Comparison of ENCODE assay signal across 19 cellular contexts in the genomic region with DNA sequence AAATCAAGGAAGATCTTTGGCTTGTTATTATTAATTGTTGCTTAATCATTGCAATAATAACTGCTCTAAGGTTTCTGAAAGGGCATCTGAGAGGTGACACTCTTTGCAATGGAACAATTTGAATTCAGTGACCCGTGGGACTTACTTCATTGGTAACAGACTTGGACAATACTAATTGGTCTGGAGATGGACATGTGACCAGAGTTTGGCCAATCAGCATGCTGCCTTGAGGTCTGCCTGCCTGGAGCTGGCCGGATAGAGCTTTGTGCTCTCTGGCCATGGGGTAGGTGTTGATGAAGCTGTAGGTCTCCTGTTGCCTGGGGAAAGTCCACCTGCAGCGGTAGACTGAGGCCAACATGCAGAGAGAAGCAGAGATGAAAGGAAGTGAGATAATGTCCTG. TPM values are rescaled to one million over a fixed set of nuclear protein-coding genes. Genes with fewer than 3 reads are reported as not detected.
A peak's percentile ranks its signal among the peaks of the same experiment; 100 is the strongest.
DNase-seq lines count a peak whose midpoint lies in the region; ATAC-seq, FAIRE-seq and TF ChIP-seq lines count a peak whose summit lies in the region.
"Had no signal": no experiment of that assay in that cellular context is flagged by ENCODE, and none has a peak within 500 bp of the region (broad histone marks: within the 10 kb centered on the region; RNA-seq: fewer than 3 reads in every experiment).

No MANE protein-coding gene starts in this region.

- H3K14ac ChIP-seq in IMR-90 (replicated peaks; ENCODE audit: low read depth, low read length) (no peak overlapping the region), neuronal stem cell (ENCODE audit: low read length) (no peak overlapping the region)

- H4K20me1 ChIP-seq in IMR-90 (ENCODE audit: insufficient read depth, low read length) (no peaks in the 10 kb centered on the region), GM12878 (ENCODE audit: control insufficient read depth, insufficient read depth) (no peaks in the 10 kb centered on the region)

- no peak overlapping the region for H3K23ac ChIP-seq in IMR-90 (ENCODE audit: low read depth, low read length)
- no peak overlapping the region for H3K23ac ChIP-seq in neuronal stem cell (ENCODE audit: low read depth, low read length, poor library complexity)

- H3K27me3 ChIP-seq in BE2C (no peaks in the 10 kb centered on the region), IMR-90 (ENCODE audit: control insufficient read depth, insufficient read depth, low read length) (0 out of 2 replicates have a peak, but pooled peaks cover 2% of the 10 kb centered on the region), GM12878 (replicated peaks in 1 of 2; ENCODE audit: control insufficient read depth in 2 of 2, insufficient read depth in 2 of 2, low read length in 1 of 2) (no peaks in the 10 kb centered on the region), neuronal stem cell (ENCODE audit: control insufficient read depth in 3 of 3, insufficient read depth in 3 of 3, low read depth in 1 of 3, low read length in 3 of 3) (peaks cover 0 to 12% (median 0%) of the 10 kb centered on the region in 3 experiments)

- no peak overlapping the region for H3K4me3 ChIP-seq in BE2C (ENCODE audit: low read depth, low read length)
- H3K4me3 ChIP-seq in IMR-90 (ENCODE audit: insufficient read depth, low read depth, low read length), result no peak overlapping the region
- no peak overlapping the region for H3K4me3 ChIP-seq in GM12878
- no peak overlapping the region for H3K4me3 ChIP-seq in neuronal stem cell (ENCODE audit: low read length in 2 of 2)

- TF ChIP-seq EP300 in GM12878 (IDR thresholded peaks at IDR 0.05; ENCODE audit: borderline replicate concordance in 1 of 2, control insufficient read depth in 1 of 2, low read depth in 2 of 2, low read length in 2 of 2), result no peak

- no peak overlapping the region for H3K27ac ChIP-seq in IMR-90 (ENCODE audit: insufficient read depth, low read length)
- H3K27ac ChIP-seq in GM12878 (ENCODE audit: control insufficient read depth, insufficient read depth), result no peak overlapping the region
- no peak overlapping the region for H3K27ac ChIP-seq in neuronal stem cell (replicated peaks; ENCODE audit: low read length)

- H3K4me2 ChIP-seq in IMR-90 (ENCODE audit: low read depth, low read length) (no peak overlapping the region), GM12878 (ENCODE audit: control insufficient read depth, insufficient read depth) (no peak overlapping the region), neuronal stem cell (ENCODE audit: insufficient read depth, low read length, poor library complexity, severe bottlenecking) (no peak overlapping the region)

- H2BK120ac ChIP-seq in IMR-90 (ENCODE audit: low read depth, low read length), result no peak overlapping the region
- no peak overlapping the region for H2BK120ac ChIP-seq in neuronal stem cell (ENCODE audit: low read depth, low read length)

- TF ChIP-seq POLR2A in IMR-90 (IDR thresholded peaks at IDR 0.05; ENCODE audit: low read depth, low read length) (no peak), GM12878 (IDR thresholded peaks at IDR 0.05; ENCODE audit: low read depth, low read length) (no peak)

- H2AK5ac ChIP-seq in IMR-90 (ENCODE audit: low read depth, low read length), result no peak overlapping the region
- H2AK5ac ChIP-seq in neuronal stem cell (ENCODE audit: low read depth, low read length), result no peak overlapping the region

- H4K8ac ChIP-seq in IMR-90 (ENCODE audit: low read depth in 2 of 2, low read length in 2 of 2) (no peak overlapping the region), neuronal stem cell (ENCODE audit: low read depth, low read length) (no peak overlapping the region)

- no peak for TF ChIP-seq CTCF in BE2C (IDR thresholded peaks at IDR 0.05; ENCODE audit: low read depth, low read length)
- no peak for TF ChIP-seq CTCF in IMR-90 (conservative IDR thresholded peaks at IDR 0.05; ENCODE audit: low read depth, low read length)
- no peak for TF ChIP-seq CTCF in GM12878 (IDR thresholded peaks at IDR 0.05 in 2 of 3, conservative IDR thresholded peaks at IDR 0.05 in 1 of 3; ENCODE audit: control insufficient read depth in 2 of 3, extremely low read depth in 1 of 3, insufficient read depth in 1 of 3, low read depth in 3 of 3, low read length in 3 of 3)

- BruUV-seq in IMR-90 (replicated peaks; lab: Mats Ljungman, UMichigan) (no TSS peak), GM12878 (replicated peaks; lab: Mats Ljungman, UMichigan) (no TSS peak)

- POLR2A ChIA-PET in IMR-90 (lab: Charles Lee; ENCODE audit: unreplicated experiment) (interaction anchor here (0.5 kb wide), 1 partner anchor 88 kb away, joined by 5 read pairs; no protein-coding TSS in a partner anchor), GM12878 (lab: Charles Lee) (no interaction called here)

- no peak overlapping the region for H3K56ac ChIP-seq in IMR-90 (ENCODE audit: extremely low read depth, insufficient read depth, low read length)

- ATAC-seq in IMR-90 (ENCODE audit: low read depth) (no peak), GM12878 (peak; percentile 66), HG02884 (IDR thresholded peaks at IDR 0.05; ENCODE audit: unreplicated experiment) (no peak), HG03196 (IDR thresholded peaks at IDR 0.05; ENCODE audit: unreplicated experiment) (no peak)

- H2AK9ac ChIP-seq in IMR-90 (replicated peaks; ENCODE audit: low read depth, low read length, poor library complexity), result no peak overlapping the region

- H2AFZ ChIP-seq in IMR-90 (replicated peaks; ENCODE audit: low read length, poor library complexity) (no peak overlapping the region), GM12878 (ENCODE audit: control insufficient read depth, low read depth, low read length) (no peak overlapping the region), neuronal stem cell (ENCODE audit: low read length) (peak overlapping the region; percentile 18)

- no peak for FAIRE-seq in GM12878 (lab: Jason Lieb, UNC)

- H2BK20ac ChIP-seq in IMR-90 (ENCODE audit: low read depth, low read length), result no peak overlapping the region

- H3K18ac ChIP-seq in IMR-90 (ENCODE audit: low read depth, low read length) (no peak overlapping the region), neuronal stem cell (ENCODE audit: low read length) (peak overlapping the region; percentile 79)

- H4K91ac ChIP-seq in IMR-90 (ENCODE audit: insufficient read depth, low read depth, low read length) (no peak overlapping the region), neuronal stem cell (ENCODE audit: low read depth, low read length, poor library complexity) (no peak overlapping the region)

- in situ Hi-C loops in IMR-90 (cut with MboI; ENCODE audit: low sequenced_read_pairs) (no loop called here), GM12878 (cut with MboI) (no loop called here)

- DNase-seq in BE2C (peak; percentile 6), IMR-90 (no peak), GM12878 (ENCODE audit: low read depth, low spot score) (no peak), neuronal stem cell (ENCODE audit: low spot score) (no peak)
- DNase-seq in stimulated activated CD4-positive, alpha-beta T cell treated with anti-CD3 and anti-CD28 coated beads, Interleukin-4, amount 100 ng/mL, for 4 hours, result no peak
- DNase-seq: CD4-positive, CD25-positive, alpha-beta regulatory T cell; DMS79; GOT3; HFFc6; MV-4-11; NCI-H1417 treated with DMSO at 0.1 percent for 48 hours; NCI-H1930; NCI-H526 treated with DMSO at 0.1 percent for 48 hours; NK-92 treated with Interleukin-12 subunit alpha and Interleukin-12 subunit beta, amount 100 ng/mL, for 24 hours; SIG-M5 had no signal

- H3K9ac ChIP-seq in IMR-90 (ENCODE audit: low read depth, low read length) (no peak overlapping the region), GM12878 (ENCODE audit: control insufficient read depth, insufficient read depth, low read length) (no peak overlapping the region), neuronal stem cell (ENCODE audit: low read depth, low read length, poor library complexity) (no peak overlapping the region)

- no peak overlapping the region for H2BK12ac ChIP-seq in neuronal stem cell (ENCODE audit: low read length)

- SMC1A ChIA-PET in GM12878 (lab: Charles Lee; ENCODE audit: uncharacterized antibody, unreplicated experiment), result interaction anchor here (1.0 kb wide), 1 partner anchor 74 kb away, joined by 3 read pairs; no protein-coding TSS in a partner anchor

- no peak overlapping the region for H2BK15ac ChIP-seq in IMR-90 (ENCODE audit: low read depth, low read length)
- no peak overlapping the region for H2BK15ac ChIP-seq in neuronal stem cell (ENCODE audit: low read length)

- H3K36me3 ChIP-seq in BE2C, result no peaks in the 10 kb centered on the region
- H3K36me3 ChIP-seq in IMR-90 (ENCODE audit: control insufficient read depth, insufficient read depth, low read length), result no peaks in the 10 kb centered on the region; the same call in 1 of the 2 replicates
- H3K36me3 ChIP-seq in GM12878 (ENCODE audit: control insufficient read depth in 2 of 2, insufficient read depth in 2 of 2, low read length in 1 of 2), result no peaks in the 10 kb centered on the region
- H3K36me3 ChIP-seq in neuronal stem cell (replicated peaks in 1 of 2; ENCODE audit: control insufficient read depth in 2 of 2, insufficient read depth in 2 of 2, low read length in 2 of 2), result no peaks in the 10 kb centered on the region

- H3K9me3 ChIP-seq in BE2C (no peaks in the 10 kb centered on the region), IMR-90 (ENCODE audit: control insufficient read depth, insufficient read depth, low read length) (no peaks in the 10 kb centered on the region), GM12878 (replicated peaks; ENCODE audit: control insufficient read depth, insufficient read depth, low read length) (no peaks in the 10 kb centered on the region), neuronal stem cell (replicated peaks in 1 of 2; ENCODE audit: control insufficient read depth in 2 of 2, insufficient read depth in 1 of 2, low read depth in 1 of 2, low read length in 2 of 2) (no peaks in the 10 kb centered on the region)

- H3K9me1 ChIP-seq in IMR-90 (ENCODE audit: insufficient read depth, low read length), result no peaks in the 10 kb centered on the region

- no peaks in the 10 kb centered on the region for H3K79me2 ChIP-seq in GM12878 (ENCODE audit: control insufficient read depth, insufficient read depth, low read length)

- CTCF ChIA-PET in IMR-90 (lab: Yijun Ruan, JAX), result no interaction called here
- CTCF ChIA-PET in GM12878 (lab: Yijun Ruan, JAX), result interaction anchor here (1.3 to 2.4 kb wide), 3 partner anchors 8 to 430 kb away, joined by 5 to 9 read pairs (median 6); no protein-coding TSS in a partner anchor

- no peaks in the 10 kb centered on the region for H3K79me1 ChIP-seq in IMR-90 (ENCODE audit: low read depth in 1 of 2, low read length in 2 of 2)
- no peaks in the 10 kb centered on the region for H3K79me1 ChIP-seq in neuronal stem cell (ENCODE audit: low read depth, low read length)

- H3K4me1 ChIP-seq in BE2C (no peaks in the 10 kb centered on the region), IMR-90 (ENCODE audit: control insufficient read depth, insufficient read depth, low read length) (no peaks in the 10 kb centered on the region), GM12878 (ENCODE audit: control insufficient read depth, insufficient read depth, low read length) (no peaks in the 10 kb centered on the region), neuronal stem cell (ENCODE audit: control insufficient read depth in 2 of 2, insufficient read depth in 1 of 2, low read depth in 1 of 2, low read length in 2 of 2) (no peaks in the 10 kb centered on the region)

- TF ChIP-seq RAD21 in IMR-90 (IDR thresholded peaks at IDR 0.05; ENCODE audit: low read length) (no peak), GM12878 (IDR thresholded peaks at IDR 0.05; ENCODE audit: insufficient read depth, low read depth, low read length) (no peak)

- RAD21 ChIA-PET in GM12878 (lab: Charles Lee; ENCODE audit: unreplicated experiment), result no interaction called here

- no peak overlapping the region for H3K4ac ChIP-seq in IMR-90 (ENCODE audit: low read depth, low read length)
- H3K4ac ChIP-seq in neuronal stem cell (ENCODE audit: low read length), result no peak overlapping the region

- H2BK5ac ChIP-seq in IMR-90 (ENCODE audit: low read depth, low read length, poor library complexity, severe bottlenecking), result no peak overlapping the region
- no peak overlapping the region for H2BK5ac ChIP-seq in neuronal stem cell (ENCODE audit: low read length)

- 83% methylated on average over 1 of the region's 3 CpGs; no CpG with 5 or more reads in 1 of the 2 experiments for WGBS in IMR-90 (ENCODE audit: extremely low coverage in 2 of 2, insufficient read length in 1 of 2), 2 experiments
- WGBS in GM12878 (ENCODE audit: insufficient coverage, insufficient replicate concordance, low lambda C conversion rate, missing lambda C conversion rate), result 93% methylated on average over 3 of the region's 3 CpGs
- WGBS in neuronal stem cell (ENCODE audit: extremely low coverage in 2 of 2, insufficient read length in 2 of 2, insufficient replicate concordance in 1 of 2), 2 donors, result no CpG with 5 or more reads among the region's 3 CpGs

- dilution Hi-C loops in IMR-90 (cut with HindIII; ENCODE audit: low sequenced_read_pairs, unreplicated experiment), result no loop called here

- intact Hi-C loops in IMR-90 (cut with micrococcal nuclease), result no loop called here
- intact Hi-C loops in GM12878 (cut with micrococcal nuclease; ENCODE audit: unreplicated experiment), result no loop called here

- H4K5ac ChIP-seq in IMR-90 (ENCODE audit: low read depth, low read length), result no peak overlapping the region

RNA-seq across cellular contexts. Expression of gene VPS4B, which starts 24.0 kb away (rescaled TPM):
- polyA plus RNA-seq in BE2C (2012; ENCODE audit: insufficient read depth, insufficient read length, low read depth), result 21.2 TPM
- total RNA-seq in IMR-90 (2012; rRNA removed), result 31.5 and 41.1 TPM in 2 replicates
- 14.3 and 16.2 TPM in 2 replicates for polyA plus RNA-seq in IMR-90 (2012; rRNA removed)
- 3.5 and 5.8 TPM in 2 replicates for polyA plus RNA-seq in IMR-90 (2012; cell fraction: cytosol; rRNA removed)
- polyA plus RNA-seq in IMR-90 (2012; cell fraction: nucleus; rRNA removed; ENCODE audit: low replicate concordance), result 3.2 and 8.5 TPM in 2 replicates
- total RNA-seq in GM12878 (2013; cell fraction: nucleolus; rRNA removed), result 31.6 and 34.6 TPM in 2 replicates
- total RNA-seq in GM12878 (2014; rRNA removed), result 24.3 and 30.8 TPM in 2 replicates
- 36.4 and 37.6 TPM in 2 replicates for total RNA-seq in GM12878 (2014; rRNA removed; fragmentation: Illumina TruSeq; extraction: Trizol)
- 27.4 and 34.0 TPM in 2 replicates for total RNA-seq in GM12878 (2021)
- polyA plus RNA-seq in GM12878 (2011; ENCODE audit: low read depth), result 8.8 TPM
- 28.4 and 46.6 TPM in 2 replicates for polyA plus RNA-seq in GM12878 (2011; rRNA removed)
- 13.2 and 16.8 TPM in 2 replicates for polyA plus RNA-seq in GM12878 (2011; cell fraction: cytosol; rRNA removed)
- polyA plus RNA-seq in GM12878 (2011; cell fraction: nucleus; rRNA removed), result 8.1 and 9.4 TPM in 2 replicates
- 15.0 and 20.3 TPM in 2 replicates for polyA plus RNA-seq in GM12878 (2012)
- 29.7 and 39.0 TPM in 2 replicates for polyA plus RNA-seq in GM12878 (2014; fragmentation: Illumina TruSeq; extraction: Trizol)
- polyA plus RNA-seq in GM12878 (2014; fragmentation: Nextera tagmentation; extraction: Ambion mirVana), result 10 to 100 TPM; 25.7 to 29.9 TPM
- 18.0 and 21.4 TPM in 2 replicates for polyA plus RNA-seq in GM12878 (2014; rRNA removed)
- polyA plus RNA-seq in GM12878 (2016; fragmentation: Nextera tagmentation; extraction: Ambion mirVana), result 10 to 100 TPM; 31.3 to 34.2 TPM
- polyA minus RNA-seq in GM12878 (2011; rRNA and poly(A)+ RNA removed), result 16.0 and 27.8 TPM in 2 replicates
- 24.2 and 26.2 TPM in 2 replicates for polyA minus RNA-seq in GM12878 (2011; cell fraction: cytosol; rRNA and poly(A)+ RNA removed)
- 16.4 and 28.2 TPM in 2 replicates for polyA minus RNA-seq in GM12878 (2011; cell fraction: nucleus; rRNA and poly(A)+ RNA removed)
- polyA plus RNA-seq in neuronal stem cell (2013, experiment 1 of 2), result 32.7 TPM
- 33.3 TPM for polyA plus RNA-seq in neuronal stem cell (2013, experiment 2 of 2)

RNA-seq across cellular contexts. Expression of gene SERPINB5, which starts 30.5 kb away (rescaled TPM):
- polyA plus RNA-seq in BE2C (2012; ENCODE audit: insufficient read depth, insufficient read length, low read depth), result not detected
- total RNA-seq in IMR-90 (2012; rRNA removed) (not detected in 2 replicates), GM12878 (2014; rRNA removed) (0.05 TPM in 1 of 2 replicates, not detected in the other), GM12878 (2014; rRNA removed; fragmentation: Illumina TruSeq; extraction: Trizol) (not detected in 2 replicates), GM12878 (2021) (not detected in 2 replicates)
- polyA plus RNA-seq in IMR-90 (2012; rRNA removed) (not detected in 2 replicates), GM12878 (2011; rRNA removed) (0.04 TPM in 1 of 2 replicates, not detected in the other), GM12878 (2014; fragmentation: Illumina TruSeq; extraction: Trizol) (0.03 TPM in 1 of 2 replicates, not detected in the other), GM12878 (2014; fragmentation: Nextera tagmentation; extraction: Ambion mirVana) (not detected), GM12878 (2014; rRNA removed) (not detected in 2 replicates), GM12878 (2016; fragmentation: Nextera tagmentation; extraction: Ambion mirVana) (not detected)
- not detected in 2 replicates for polyA plus RNA-seq in IMR-90 (2012; cell fraction: cytosol; rRNA removed)
- polyA plus RNA-seq in IMR-90 (2012; cell fraction: nucleus; rRNA removed; ENCODE audit: low replicate concordance), result not detected in 2 replicates
- not detected in 2 replicates for total RNA-seq in GM12878 (2013; cell fraction: nucleolus; rRNA removed)
- polyA plus RNA-seq in GM12878 (2011; ENCODE audit: low read depth), result not detected
- polyA plus RNA-seq in GM12878 (2011; cell fraction: cytosol; rRNA removed), result not detected in 2 replicates
- polyA plus RNA-seq in GM12878 (2011; cell fraction: nucleus; rRNA removed), result not detected in 2 replicates
- not detected in 2 replicates for polyA plus RNA-seq in GM12878 (2012)
- not detected in 2 replicates for polyA minus RNA-seq in GM12878 (2011; rRNA and poly(A)+ RNA removed)
- polyA minus RNA-seq in GM12878 (2011; cell fraction: cytosol; rRNA and poly(A)+ RNA removed), result 0.83 TPM in 1 of 2 replicates, not detected in the other
- polyA minus RNA-seq in GM12878 (2011; cell fraction: nucleus; rRNA and poly(A)+ RNA removed), result not detected in 2 replicates
- polyA plus RNA-seq in neuronal stem cell (2013, experiment 1 of 2), result not detected
- not detected for polyA plus RNA-seq in neuronal stem cell (2013, experiment 2 of 2)
- total RNA-seq: CD4-positive, CD25-positive, alpha-beta regulatory T cell; G401; HFFc6; OCI-LY7 had no signal
- polyA plus RNA-seq: CD4-positive, CD25-positive, alpha-beta regulatory T cell had no signal
